Comparison of ENCODE assay signal across 8 cellular contexts in genomic region chr11:47514825-47515647, GRCh38. TPM values are rescaled to one million over a fixed set of nuclear protein-coding genes. Genes with fewer than 3 reads are reported as not detected.
DNase-seq lines count a peak whose midpoint lies in the region; ATAC-seq and TF ChIP-seq lines count a peak whose summit lies in the region.

No MANE protein-coding gene starts in this region.

- no peaks in the 10 kb centered on the region for H3K36me3 ChIP-seq in right atrium auricular region
- H3K36me3 ChIP-seq in Karpas-422 (ENCODE audit: insufficient read depth, low read length): no peaks in the 10 kb centered on the region

- H3K4me3 ChIP-seq in right atrium auricular region (no peak overlapping the region), Karpas-422 (ENCODE audit: low read length) (no peak overlapping the region)

- H3K4me1 ChIP-seq in right atrium auricular region: peaks cover 0 to 64% of the 10 kb centered on the region in 2 donors
- peaks cover 98% of the 10 kb centered on the region for H3K4me1 ChIP-seq in Karpas-422 (ENCODE audit: low read length)

- DNase-seq in Right ventricle myocardium superior: no peak
- no peak for DNase-seq in right atrium auricular region (ENCODE audit: low spot score)
- peak; percentile 64 for DNase-seq in Karpas-422
- peak; percentile 64 for DNase-seq in activated CD8-positive, alpha-beta memory T cell treated with anti-CD3 and anti-CD28 coated beads, Interleukin-2, amount 50 U/mL, for 48 hours
- peak; percentile 17 for DNase-seq in globus pallidus (ENCODE audit: low spot score)
- DNase-seq in stimulated activated CD4-positive, alpha-beta T cell treated with anti-CD3 and anti-CD28 coated beads, Interleukin-1b, Interleukin-23, amount 100 ng/mL, for 24 hours (ENCODE audit: low read depth in 4 of 4, low spot score in 1 of 4): peak in 3 of 4 experiments; percentile 12 to 46 (median 24)
- DNase-seq in NCI-H748 (lab: John Stamatoyannopoulos, UW; ENCODE audit: unreplicated experiment): no peak

- intact Hi-C loops in Right ventricle myocardium superior (cut with DNase I): no loop called here

- H3K79me2 ChIP-seq in Karpas-422 (ENCODE audit: low read length): peaks cover 99% of the 10 kb centered on the region

- no peak for TF ChIP-seq CTCF in right atrium auricular region (IDR thresholded peaks at IDR 0.05)

- H4K20me1 ChIP-seq in Karpas-422 (ENCODE audit: insufficient read depth, low read depth, low read length): no peaks in the 10 kb centered on the region

- H3K9me2 ChIP-seq in Karpas-422 (replicated peaks; ENCODE audit: insufficient read depth, low read length): no peaks in the 10 kb centered on the region

- no peak overlapping the region for H2AFZ ChIP-seq in Karpas-422 (ENCODE audit: low read length)

- H3K27ac ChIP-seq in right atrium auricular region (peak overlapping the region in 1 of 2 donors; percentile 34), Karpas-422 (ENCODE audit: low read length) (peak overlapping the region; percentile 86)

- H3K27me3 ChIP-seq in right atrium auricular region (no peaks in the 10 kb centered on the region), Karpas-422 (ENCODE audit: low read length) (no peaks in the 10 kb centered on the region)

- H3K9me3 ChIP-seq in right atrium auricular region (no peaks in the 10 kb centered on the region), Karpas-422 (ENCODE audit: low read length) (no peaks in the 10 kb centered on the region)

- peak overlapping the region; percentile 18 for H3K9ac ChIP-seq in Karpas-422 (ENCODE audit: low read length)

- peak overlapping the region; percentile 30 for H3K4me2 ChIP-seq in Karpas-422 (ENCODE audit: low read depth, low read length, poor library complexity, severe bottlenecking)

- ATAC-seq in Right ventricle myocardium superior (ENCODE audit: poor library complexity) (peak; percentile 55), GM19328 (IDR thresholded peaks at IDR 0.05; ENCODE audit: unreplicated experiment) (no peak)

RNA-seq across cellular contexts. Expression of gene CELF1, which starts 37.9 kb away (rescaled TPM):
- total RNA-seq in Right ventricle myocardium superior (97.4 TPM), right atrium auricular region (10 to 100 TPM; 57.1 to 65.9 TPM)
- 130 and 148 TPM in 2 replicates for total RNA-seq in Karpas-422 (2014; rRNA removed; shearing (Covaris generic); ENCODE audit: low replicate concordance)

RNA-seq across cellular contexts. Expression of gene PTPMT1, which starts 50.4 kb away (rescaled TPM):
- total RNA-seq in Right ventricle myocardium superior (20.9 TPM), right atrium auricular region (10 to 100 TPM; 26.9 to 50.1 TPM)
- total RNA-seq in Karpas-422 (2014; rRNA removed; shearing (Covaris generic); ENCODE audit: low replicate concordance): 174 and 253 TPM in 2 replicates

Comparison
In these comparisons a context has a peak if more than half of its experiments do, and no peak if none do; other contexts are left out.
1. DNase-seq: peak in Karpas-422 (single experiment), activated CD8-positive, alpha-beta memory T cell treated with anti-CD3 and anti-CD28 coated beads, Interleukin-2, amount 50 U/mL, for 48 hours (single experiment), globus pallidus (single experiment) and stimulated activated CD4-positive, alpha-beta T cell treated with anti-CD3 and anti-CD28 coated beads, Interleukin-1b, Interleukin-23, amount 100 ng/mL, for 24 hours (3 of 4); none in Right ventricle myocardium superior (single experiment), right atrium auricular region (single experiment) and NCI-H748 (single experiment).